ENCODE assay signal across 8 cellular contexts in the genomic region with DNA sequence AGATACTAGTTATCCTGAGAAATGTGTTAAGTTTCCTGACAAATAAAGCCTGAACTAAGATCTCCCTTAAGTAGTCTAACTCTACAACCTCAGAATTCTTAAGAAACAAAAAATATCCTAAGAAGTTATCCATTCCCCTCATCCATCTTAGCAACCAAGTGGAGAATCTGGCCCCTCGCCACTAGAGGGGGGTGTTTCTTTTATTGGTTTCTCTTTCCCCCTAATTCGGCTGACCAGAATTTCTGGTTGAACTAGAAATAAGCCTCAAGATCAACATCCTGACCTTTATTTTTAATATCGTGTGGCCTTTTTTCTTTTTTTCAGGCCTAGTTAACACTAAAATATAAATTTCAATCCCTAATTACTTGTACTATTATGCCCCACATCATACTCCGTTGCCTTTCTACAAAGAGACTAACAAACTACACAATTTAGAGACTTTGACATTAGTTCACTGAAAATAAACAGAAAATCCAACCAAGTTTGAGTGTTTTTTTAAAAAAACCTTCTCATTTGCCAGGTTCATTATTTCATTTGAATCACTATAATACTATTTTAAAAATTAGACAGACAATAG. TPM values are rescaled to one million over a fixed set of nuclear protein-coding genes. Genes with fewer than 3 reads are reported as not detected.
A peak's percentile ranks its signal among the peaks of the same experiment; 100 is the strongest.
DNase-seq lines count a peak whose midpoint lies in the region; ATAC-seq and TF ChIP-seq lines count a peak whose summit lies in the region.

No MANE protein-coding gene starts in this region.

- H3K36me3 Mint-ChIP-seq in activated T-helper 2 cell treated with anti-CD3 and anti-CD28 coated beads, Interferon-gamma antibody, Interleukin-2, Interleukin-4, amounts not matched to agents 10 μg/mL and 5 μg/mL and 100 μg/mL, durations not matched to agents 14 hours and 24 hours and 36 hours (ENCODE audit: low read depth): no peaks in the 10 kb centered on the region

- BruUV-seq in A673 (replicated peaks; lab: Mats Ljungman, UMichigan): no TSS peak

- CTCF ChIA-PET in A673 (lab: Charles Lee): no interaction called here

- H3K27me3 ChIP-seq in A673 (replicated peaks; ENCODE audit: insufficient read depth, low read depth, low read length, poor library complexity): no peaks in the 10 kb centered on the region

- H3K4me3 ChIP-seq in A673 (ENCODE audit: low read depth, low read length, poor library complexity, severe bottlenecking) (no peak overlapping the region), GM12875 (ENCODE audit: low read depth, low read length) (no peak overlapping the region)

- peaks cover 3% of the 10 kb centered on the region for H3K27me3 Mint-ChIP-seq in activated T-helper 2 cell treated with anti-CD3 and anti-CD28 coated beads, Interferon-gamma antibody, Interleukin-2, Interleukin-4, amounts not matched to agents 10 μg/mL and 5 μg/mL and 100 μg/mL, durations not matched to agents 14 hours and 24 hours and 36 hours (ENCODE audit: low read depth)

- H3K9me3 Mint-ChIP-seq in activated T-helper 2 cell treated with anti-CD3 and anti-CD28 coated beads, Interferon-gamma antibody, Interleukin-2, Interleukin-4, amounts not matched to agents 10 μg/mL and 5 μg/mL and 100 μg/mL, durations not matched to agents 14 hours and 24 hours and 36 hours: no peaks in the 10 kb centered on the region

- POLR2A ChIA-PET in A673 (lab: Charles Lee; ENCODE audit: low non-redundant PET): no interaction called here

- peak; percentile 82 for DNase-seq in A673 (ENCODE audit: low spot score)
- DNase-seq in HT-29 (ENCODE audit: low spot score): peak; percentile 90
- peak; percentile 85 for DNase-seq in OCI-M1 (lab: John Stamatoyannopoulos, UW)
- DNase-seq in activated T-helper 2 cell treated with anti-CD3 and anti-CD28 coated beads, Interferon-gamma antibody, Interleukin-2, Interleukin-4, amounts not matched to agents 10 μg/mL and 5 μg/mL and 100 μg/mL, durations not matched to agents 14 hours and 24 hours and 36 hours (ENCODE audit: low spot score): peak; percentile 42
- DNase-seq in globus pallidus (ENCODE audit: low spot score): peak; percentile 67
- DNase-seq in posterior vena cava (ENCODE audit: low spot score): peak; percentile 84

- intact Hi-C loops in A673 (cut with micrococcal nuclease; ENCODE audit: unreplicated experiment) (loop anchor here (5.0 kb wide), 3 partner anchors 410 to 540 kb away; no protein-coding TSS in a partner anchor), posterior vena cava (cut with DNase I) (no loop called here)
- intact Hi-C loops in activated T-helper 2 cell treated with anti-CD3 and anti-CD28 coated beads, Interferon-gamma antibody, Interleukin-2, Interleukin-4, amounts not matched to agents 10 μg/mL and 5 μg/mL and 100 μg/mL, durations not matched to agents 14 hours and 24 hours and 36 hours (cut with micrococcal nuclease): loop anchor here (1.0 to 5.0 kb wide), 2 partner anchors 12 to 205 kb away; no protein-coding TSS in a partner anchor

- no peak overlapping the region for H3K27ac ChIP-seq in A673 (ENCODE audit: low read depth, low read length, poor library complexity, severe bottlenecking)

- peak; percentile 89 for TF ChIP-seq CTCF in A673 (conservative IDR thresholded peaks at IDR 0.05; ENCODE audit: low read depth, low read length)
- peak; percentile 68 for TF ChIP-seq CTCF in GM12875 (IDR thresholded peaks at IDR 0.05; ENCODE audit: borderline replicate concordance, insufficient read depth, low read depth, low read length)

- H3K27ac Mint-ChIP-seq in activated T-helper 2 cell treated with anti-CD3 and anti-CD28 coated beads, Interferon-gamma antibody, Interleukin-2, Interleukin-4, amounts not matched to agents 10 μg/mL and 5 μg/mL and 100 μg/mL, durations not matched to agents 14 hours and 24 hours and 36 hours: no peak overlapping the region

- H3K4me3 Mint-ChIP-seq in activated T-helper 2 cell treated with anti-CD3 and anti-CD28 coated beads, Interferon-gamma antibody, Interleukin-2, Interleukin-4, amounts not matched to agents 10 μg/mL and 5 μg/mL and 100 μg/mL, durations not matched to agents 14 hours and 24 hours and 36 hours (ENCODE audit: low read depth): no peak overlapping the region

- no peaks in the 10 kb centered on the region for H3K36me3 ChIP-seq in A673 (ENCODE audit: insufficient read depth, low read length, poor library complexity, severe bottlenecking)

- no peak for ATAC-seq in HG03571 (IDR thresholded peaks at IDR 0.05; ENCODE audit: unreplicated experiment)

- peaks cover 24% of the 10 kb centered on the region for H3K4me1 ChIP-seq in A673 (ENCODE audit: insufficient read depth, low read length, poor library complexity, severe bottlenecking)

- H3K9me3 ChIP-seq in A673 (ENCODE audit: low read depth, low read length, poor library complexity, severe bottlenecking): no peaks in the 10 kb centered on the region

- H3K4me1 Mint-ChIP-seq in activated T-helper 2 cell treated with anti-CD3 and anti-CD28 coated beads, Interferon-gamma antibody, Interleukin-2, Interleukin-4, amounts not matched to agents 10 μg/mL and 5 μg/mL and 100 μg/mL, durations not matched to agents 14 hours and 24 hours and 36 hours (ENCODE audit: low read depth): peaks cover 44% of the 10 kb centered on the region

RNA-seq across cellular contexts. Expression of a gene that starts 14.3 kb away (rescaled TPM):
- 6.4 and 6.6 TPM in 2 replicates for total RNA-seq in A673 (2021)
- total RNA-seq in HT-29 (2014; rRNA removed; shearing (Covaris generic)): 0.13 TPM in 1 of 2 replicates, not detected in the other
- total RNA-seq in activated T-helper 2 cell treated with anti-CD3 and anti-CD28 coated beads, Interferon-gamma antibody, Interleukin-2, Interleukin-4, amounts not matched to agents 10 μg/mL and 5 μg/mL and 100 μg/mL, durations not matched to agents 14 hours and 24 hours and 36 hours: 161 and 169 TPM in 2 replicates
- 10 to 100 TPM; 37.4 to 49.8 TPM for total RNA-seq in posterior vena cava

Comparison
In these comparisons a context has a peak if more than half of its experiments do, and no peak if none do; other contexts are left out.
1. intact Hi-C loops: an anchor here in A673 (5.0 kb wide) and activated T-helper 2 cell treated with anti-CD3 and anti-CD28 coated beads, Interferon-gamma antibody, Interleukin-2, Interleukin-4, amounts not matched to agents 10 μg/mL and 5 μg/mL and 100 μg/mL, durations not matched to agents 14 hours and 24 hours and 36 hours (1.0 to 5.0 kb wide); none called in posterior vena cava.